In genomic region chr7:6209340-6209739, GRCh38 we compare ENCODE assay signal across 1 cellular context.
TF ChIP-seq lines count a peak whose summit lies in the region.

No MANE protein-coding gene starts in this region.

TF ChIP-seq in SK-N-SH, 30 proteins besides CTCF, POLR2A, EP300 and RAD21 (continued from another document):
- TF ChIP-seq REST (IDR thresholded peaks at IDR 0.05; ENCODE audit: low read depth, low read length): no peak
- no peak for TF ChIP-seq MEF2A (IDR thresholded peaks at IDR 0.05; ENCODE audit: borderline replicate concordance, low read depth)
- TF ChIP-seq USF2 (IDR thresholded peaks at IDR 0.05; ENCODE audit: borderline replicate concordance, low read depth, low read length): no peak
